In genomic region chr1:47755368-47755990, GRCh38 we compare ENCODE assay signal across 8 cellular contexts.
DNase-seq lines count a peak whose midpoint lies in the region; ATAC-seq and TF ChIP-seq lines count a peak whose summit lies in the region.

No MANE protein-coding gene starts in this region.

- no peak overlapping the region for H3K27ac ChIP-seq in psoas muscle

- DNase-seq in DMS 273 (lab: John Stamatoyannopoulos, UW; ENCODE audit: unreplicated experiment) (peak; percentile 65), DMS 273 treated with DMSO at 0.1 percent for 48 hours (lab: John Stamatoyannopoulos, UW) (no peak), psoas muscle (no peak), NCI-H128 (lab: John Stamatoyannopoulos, UW; ENCODE audit: unreplicated experiment) (no peak)
- peak; percentile 6 to 40 (median 8) for DNase-seq in activated CD4-positive, CD25-positive, alpha-beta regulatory T cell (lab: John Stamatoyannopoulos, UW)
- peak; percentile 8 for DNase-seq in effector CD8-positive, alpha-beta T cell (lab: John Stamatoyannopoulos, UW)

- H3K27me3 ChIP-seq in psoas muscle (ENCODE audit: insufficient read depth in 3 of 3, low read length in 2 of 3), result peaks cover 0 to 3% (median 0%) of the 10 kb centered on the region in 3 donors

- H3K9me3 ChIP-seq in psoas muscle, result no peaks in the 10 kb centered on the region

- WGBS in psoas muscle, 3 donors, result 86 to 91% (median 89%) methylated on average over 7 of the region's 7 CpGs

- H3K4me1 ChIP-seq in psoas muscle, result no peaks in the 10 kb centered on the region

- peak; percentile 78 for ATAC-seq in HG03103 (IDR thresholded peaks at IDR 0.05; ENCODE audit: low read depth, unreplicated experiment)
- no peak for ATAC-seq in psoas muscle
- no peak for ATAC-seq in GM21367 (IDR thresholded peaks at IDR 0.05; ENCODE audit: unreplicated experiment)

- peak; percentile 12 for TF ChIP-seq CTCF in psoas muscle (IDR thresholded peaks at IDR 0.05)

- intact Hi-C loops in psoas muscle (cut with DNase I), result no loop called here

- no peaks in the 10 kb centered on the region for H3K36me3 ChIP-seq in psoas muscle (ENCODE audit: insufficient read depth in 1 of 2, low read depth in 1 of 2)

- H3K4me3 ChIP-seq in psoas muscle, result no peak overlapping the region

Comparison
In these comparisons a context has a peak if more than half of its experiments do, and no peak if none do; other contexts are left out.
1. DNase-seq: peak in DMS 273 (single experiment), activated CD4-positive, CD25-positive, alpha-beta regulatory T cell (4 of 4) and effector CD8-positive, alpha-beta T cell (single experiment); none in DMS 273 treated with DMSO at 0.1 percent for 48 hours (single experiment), psoas muscle (0 of 2) and NCI-H128 (single experiment).